In genomic region chr19:53903055-53903680, GRCh38 we compare ENCODE assay signal across 10 cellular contexts. TPM values are rescaled to one million over a fixed set of nuclear protein-coding genes. Genes with fewer than 3 reads are reported as not detected.
DNase-seq lines count a peak whose midpoint lies in the region; ATAC-seq, FAIRE-seq and TF ChIP-seq lines count a peak whose summit lies in the region.
"Had no signal": no experiment of that assay in that cellular context is flagged by ENCODE, and none has a peak within 500 bp of the region (broad histone marks: within the 10 kb centered on the region; RNA-seq: fewer than 3 reads in every experiment).

No MANE protein-coding gene starts in this region.

- WGBS in HepG2 (ENCODE audit: low lambda C conversion rate), result 38% methylated on average over 4 of the region's 4 CpGs

- H3K9me3 ChIP-seq in HepG2 (ENCODE audit: low read length) (no peaks in the 10 kb centered on the region), gastrocnemius medialis (no peaks in the 10 kb centered on the region)
- H3K9me3 ChIP-seq: upper lobe of right lung had no signal

- TF ChIP-seq EP300 in HepG2 (IDR thresholded peaks at IDR 0.05; ENCODE audit: low read depth in 2 of 2, low read length in 2 of 2) (no peak), HepG2 (CRISPR knock-in tag; IDR thresholded peaks at IDR 0.05; ENCODE audit: borderline replicate concordance) (no peak)

- H3K79me2 ChIP-seq in HepG2 (ENCODE audit: insufficient read depth, low read length), result no peaks in the 10 kb centered on the region

- in situ Hi-C loops in HepG2 (cut with HindIII; ENCODE audit: extremely low pct_ligation_motif_present, low pct_unique_long_range_greater_than_20kb) (loop anchor here (10.0 kb wide), 1 partner anchor 122 kb away; no protein-coding TSS in a partner anchor), gastrocnemius medialis (cut with MboI; ENCODE audit: low sequenced_read_pairs in 4 of 4) (loop anchor here in 2 of 4 donors (5.0 to 10.0 kb wide), 2 partner anchors 119 to 122 kb away; no protein-coding TSS in a partner anchor)

- no peak for TF ChIP-seq CTCF in HepG2 (CRISPR knock-in tag; IDR thresholded peaks at IDR 0.05)
- TF ChIP-seq CTCF in gastrocnemius medialis (IDR thresholded peaks at IDR 0.05 in 4 of 5, conservative IDR thresholded peaks at IDR 0.05 in 1 of 5), result no peak

- intact Hi-C loops in HepG2 (cut with micrococcal nuclease; ENCODE audit: unreplicated experiment) (no loop called here), gastrocnemius medialis (cut with DNase I; ENCODE audit: low total_unique reads) (no loop called here)

- H3K4me3 ChIP-seq in HepG2 (replicated peaks in 1 of 3; ENCODE audit: insufficient read depth in 1 of 3, low read depth in 2 of 3, low read length in 3 of 3), result no peak overlapping the region
- H3K4me3 ChIP-seq in gastrocnemius medialis, result no peak overlapping the region
- H3K4me3 ChIP-seq: upper lobe of right lung had no signal

- POLR2A ChIA-PET in HepG2 (lab: Yijun Ruan, JAX), result no interaction called here

- ATAC-seq in HepG2, result no peak
- ATAC-seq in GM18907 (IDR thresholded peaks at IDR 0.05; ENCODE audit: unreplicated experiment), result no peak
- no peak for ATAC-seq in gastrocnemius medialis
- ATAC-seq: upper lobe of right lung had no signal

- TF ChIP-seq POLR2A in HepG2 (IDR thresholded peaks at IDR 0.05; ENCODE audit: insufficient read depth in 1 of 2, low read depth in 2 of 2, low read length in 2 of 2) (no peak), gastrocnemius medialis (IDR thresholded peaks at IDR 0.05) (no peak)

- H3K36me3 ChIP-seq in HepG2 (replicated peaks in 1 of 2; ENCODE audit: control insufficient read depth in 1 of 2, insufficient read depth in 2 of 2, low read length in 2 of 2) (no peaks in the 10 kb centered on the region), gastrocnemius medialis (no peaks in the 10 kb centered on the region)
- H3K36me3 ChIP-seq: upper lobe of right lung had no signal

- FAIRE-seq in G401.6 (lab: Jason Lieb, UNC) (peak; percentile 73), HepG2 (lab: Jason Lieb, UNC) (peak; percentile 55)

- H3K27ac ChIP-seq in HepG2 (ENCODE audit: extremely low read length, insufficient read depth, low read length) (no peak overlapping the region), gastrocnemius medialis (no peak overlapping the region)
- H3K27ac ChIP-seq: upper lobe of right lung had no signal

- no peaks in the 10 kb centered on the region for H3K4me1 ChIP-seq in HepG2 (ENCODE audit: insufficient read depth, low read length)
- peaks cover 0 to under 1% of the 10 kb centered on the region in 2 donors for H3K4me1 ChIP-seq in gastrocnemius medialis
- H3K4me1 ChIP-seq: upper lobe of right lung had no signal

- H3K27me3 ChIP-seq in HepG2 (ENCODE audit: control insufficient read depth in 1 of 2, insufficient read depth in 2 of 2, low read length in 2 of 2) (peaks cover 5 to 14% of the 10 kb centered on the region in 2 experiments; a peak in 4 of 5 replicates), gastrocnemius medialis (peaks cover 20 to 31% (median 23%) of the 10 kb centered on the region in 3 donors)

- DNase-seq in Kasumi-1 (lab: John Stamatoyannopoulos, UW) (peak; percentile 29 to 46), amniotic epithelial cell (ENCODE audit: low read depth) (peak; percentile 41), HepG2 (ENCODE audit: low spot score) (peak; percentile 52), NCI-H146 (lab: John Stamatoyannopoulos, UW) (no peak), gastrocnemius medialis (no peak)
- DNase-seq: foreskin melanocyte, upper lobe of right lung had no signal

- CTCF ChIA-PET in HepG2 (lab: Yijun Ruan, JAX; ENCODE audit: low intra/inter-chr PET ratio, low total read pairs), result no interaction called here

- no peak overlapping the region for H2AFZ ChIP-seq in HepG2 (ENCODE audit: low read length)

- peaks cover 7% of the 10 kb centered on the region; the same call in 1 of the 2 replicates for H4K20me1 ChIP-seq in HepG2 (ENCODE audit: insufficient read depth, low read length)

- H3K9ac ChIP-seq in HepG2 (ENCODE audit: insufficient read depth, low read depth, low read length), result no peak overlapping the region

- H3K4me2 ChIP-seq in HepG2 (ENCODE audit: low read depth, low read length), result no peak overlapping the region

- TF ChIP-seq RAD21 in HepG2 (CRISPR knock-in tag; IDR thresholded peaks at IDR 0.05), result no peak

- BruUV-seq in HepG2 (replicated peaks; lab: Mats Ljungman, UMichigan), result no TSS peak

RNA-seq across cellular contexts. Expression of gene CACNG7, which starts 5.9 kb away (rescaled TPM):
- total RNA-seq in HepG2 (2016; rRNA removed; fragmentation: Illumina TruSeq; extraction: Trizol), result not detected in 2 replicates
- not detected in 2 replicates for total RNA-seq in HepG2 (2016; cell fraction: cytosol; rRNA removed; fragmentation: Illumina TruSeq; extraction: Trizol; ENCODE audit: low read depth)
- total RNA-seq in HepG2 (2016; cell fraction: insoluble cytoplasmic fraction; rRNA removed; fragmentation: Illumina TruSeq; extraction: Trizol), result not detected in 2 replicates
- not detected in 2 replicates for total RNA-seq in HepG2 (2016; cell fraction: membrane; rRNA removed; fragmentation: Illumina TruSeq; extraction: Trizol)
- total RNA-seq in HepG2 (2016; cell fraction: nucleus; rRNA removed; fragmentation: Illumina TruSeq; extraction: Trizol), result not detected in 2 replicates
- not detected in 2 replicates for polyA plus RNA-seq in HepG2 (2011; rRNA removed)
- not detected in 2 replicates for polyA plus RNA-seq in HepG2 (2011; cell fraction: cytosol; rRNA removed)
- polyA plus RNA-seq in HepG2 (2011; cell fraction: nucleus; rRNA removed), result not detected in 2 replicates
- not detected in 2 replicates for polyA plus RNA-seq in HepG2 (2012)
- polyA plus RNA-seq in HepG2 (2016; cell fraction: cytosol; fragmentation: Illumina TruSeq; extraction: Trizol; ENCODE audit: low read depth), result not detected in 2 replicates
- not detected in 2 replicates for polyA plus RNA-seq in HepG2 (2016; cell fraction: insoluble cytoplasmic fraction; fragmentation: Illumina TruSeq; extraction: Trizol; ENCODE audit: low read depth)
- polyA plus RNA-seq in HepG2 (2016; cell fraction: membrane; fragmentation: Illumina TruSeq; extraction: Trizol; ENCODE audit: low read depth), result not detected in 2 replicates
- not detected in 2 replicates for polyA plus RNA-seq in HepG2 (2016; cell fraction: nucleus; fragmentation: Illumina TruSeq; extraction: Trizol; ENCODE audit: insufficient read depth, low read depth)
- not detected in 2 replicates for polyA minus RNA-seq in HepG2 (2011; rRNA and poly(A)+ RNA removed; ENCODE audit: low replicate concordance)
- not detected in 2 replicates for polyA minus RNA-seq in HepG2 (2011; cell fraction: cytosol; rRNA and poly(A)+ RNA removed)
- not detected in 2 replicates for polyA minus RNA-seq in HepG2 (2011; cell fraction: nucleus; rRNA and poly(A)+ RNA removed)
- not detected for total RNA-seq in gastrocnemius medialis
- total RNA-seq: HT1080, upper lobe of right lung had no signal

RNA-seq across cellular contexts. Expression of gene PRKCG, which starts 21.2 kb away (rescaled TPM):
- 0.02 TPM in 1 of 2 replicates, not detected in the other for total RNA-seq in HepG2 (2016; rRNA removed; fragmentation: Illumina TruSeq; extraction: Trizol)
- total RNA-seq in HepG2 (2016; cell fraction: cytosol; rRNA removed; fragmentation: Illumina TruSeq; extraction: Trizol; ENCODE audit: low read depth), result not detected in 2 replicates
- not detected in 2 replicates for total RNA-seq in HepG2 (2016; cell fraction: insoluble cytoplasmic fraction; rRNA removed; fragmentation: Illumina TruSeq; extraction: Trizol)
- total RNA-seq in HepG2 (2016; cell fraction: membrane; rRNA removed; fragmentation: Illumina TruSeq; extraction: Trizol), result not detected in 2 replicates
- total RNA-seq in HepG2 (2016; cell fraction: nucleus; rRNA removed; fragmentation: Illumina TruSeq; extraction: Trizol), result not detected in 2 replicates
- polyA plus RNA-seq in HepG2 (2011; rRNA removed), result 0.03 and 0.04 TPM in 2 replicates
- not detected in 2 replicates for polyA plus RNA-seq in HepG2 (2011; cell fraction: cytosol; rRNA removed)
- polyA plus RNA-seq in HepG2 (2011; cell fraction: nucleus; rRNA removed), result 0.24 and 0.68 TPM in 2 replicates
- polyA plus RNA-seq in HepG2 (2012), result 0.08 TPM in 1 of 2 replicates, not detected in the other
- not detected in 2 replicates for polyA plus RNA-seq in HepG2 (2016; cell fraction: cytosol; fragmentation: Illumina TruSeq; extraction: Trizol; ENCODE audit: low read depth)
- not detected in 2 replicates for polyA plus RNA-seq in HepG2 (2016; cell fraction: insoluble cytoplasmic fraction; fragmentation: Illumina TruSeq; extraction: Trizol; ENCODE audit: low read depth)
- polyA plus RNA-seq in HepG2 (2016; cell fraction: membrane; fragmentation: Illumina TruSeq; extraction: Trizol; ENCODE audit: low read depth), result not detected in 2 replicates
- 0.37 and 0.40 TPM in 2 replicates for polyA plus RNA-seq in HepG2 (2016; cell fraction: nucleus; fragmentation: Illumina TruSeq; extraction: Trizol; ENCODE audit: insufficient read depth, low read depth)
- 0.84 TPM in 1 of 2 replicates, not detected in the other for polyA minus RNA-seq in HepG2 (2011; rRNA and poly(A)+ RNA removed; ENCODE audit: low replicate concordance)
- not detected in 2 replicates for polyA minus RNA-seq in HepG2 (2011; cell fraction: cytosol; rRNA and poly(A)+ RNA removed)
- polyA minus RNA-seq in HepG2 (2011; cell fraction: nucleus; rRNA and poly(A)+ RNA removed), result 0.13 TPM in 1 of 2 replicates, not detected in the other
- not detected for total RNA-seq in gastrocnemius medialis
- total RNA-seq: HT1080, upper lobe of right lung had no signal

RNA-seq across cellular contexts. Expression of gene MYADM, which starts 35.5 kb away (rescaled TPM):
- 12.4 and 19.9 TPM in 2 replicates for total RNA-seq in HepG2 (2016; rRNA removed; fragmentation: Illumina TruSeq; extraction: Trizol)
- 2.9 and 3.4 TPM in 2 replicates for total RNA-seq in HepG2 (2016; cell fraction: cytosol; rRNA removed; fragmentation: Illumina TruSeq; extraction: Trizol; ENCODE audit: low read depth)
- total RNA-seq in HepG2 (2016; cell fraction: insoluble cytoplasmic fraction; rRNA removed; fragmentation: Illumina TruSeq; extraction: Trizol), result 8.1 and 17.3 TPM in 2 replicates
- total RNA-seq in HepG2 (2016; cell fraction: membrane; rRNA removed; fragmentation: Illumina TruSeq; extraction: Trizol), result 10.9 and 11.2 TPM in 2 replicates
- total RNA-seq in HepG2 (2016; cell fraction: nucleus; rRNA removed; fragmentation: Illumina TruSeq; extraction: Trizol), result 19.9 and 23.5 TPM in 2 replicates
- polyA plus RNA-seq in HepG2 (2011; rRNA removed), result 38.1 and 51.6 TPM in 2 replicates
- 23.9 and 30.3 TPM in 2 replicates for polyA plus RNA-seq in HepG2 (2011; cell fraction: cytosol; rRNA removed)
- polyA plus RNA-seq in HepG2 (2011; cell fraction: nucleus; rRNA removed), result 51.4 and 66.0 TPM in 2 replicates
- polyA plus RNA-seq in HepG2 (2012), result 42.9 and 44.2 TPM in 2 replicates
- 4.4 and 4.6 TPM in 2 replicates for polyA plus RNA-seq in HepG2 (2016; cell fraction: cytosol; fragmentation: Illumina TruSeq; extraction: Trizol; ENCODE audit: low read depth)
- polyA plus RNA-seq in HepG2 (2016; cell fraction: insoluble cytoplasmic fraction; fragmentation: Illumina TruSeq; extraction: Trizol; ENCODE audit: low read depth), result 21.9 and 33.1 TPM in 2 replicates
- polyA plus RNA-seq in HepG2 (2016; cell fraction: membrane; fragmentation: Illumina TruSeq; extraction: Trizol; ENCODE audit: low read depth), result 11.8 and 14.0 TPM in 2 replicates
- 72.7 and 73.9 TPM in 2 replicates for polyA plus RNA-seq in HepG2 (2016; cell fraction: nucleus; fragmentation: Illumina TruSeq; extraction: Trizol; ENCODE audit: insufficient read depth, low read depth)
- polyA minus RNA-seq in HepG2 (2011; rRNA and poly(A)+ RNA removed; ENCODE audit: low replicate concordance), result 6.9 and 90.5 TPM in 2 replicates
- polyA minus RNA-seq in HepG2 (2011; cell fraction: cytosol; rRNA and poly(A)+ RNA removed), result 35.5 and 36.5 TPM in 2 replicates
- polyA minus RNA-seq in HepG2 (2011; cell fraction: nucleus; rRNA and poly(A)+ RNA removed), result 14.3 and 15.6 TPM in 2 replicates
- 10 to 100 TPM in 2 of 4 donors, 1 to 10 TPM in 2; 4.5 to 12.6 (median 8.8) TPM for total RNA-seq in gastrocnemius medialis

RNA-seq across cellular contexts. Expression of gene CACNG8, which starts 59.6 kb away (rescaled TPM):
- not detected in 2 replicates for total RNA-seq in HepG2 (2016; rRNA removed; fragmentation: Illumina TruSeq; extraction: Trizol)
- not detected in 2 replicates for total RNA-seq in HepG2 (2016; cell fraction: cytosol; rRNA removed; fragmentation: Illumina TruSeq; extraction: Trizol; ENCODE audit: low read depth)
- total RNA-seq in HepG2 (2016; cell fraction: insoluble cytoplasmic fraction; rRNA removed; fragmentation: Illumina TruSeq; extraction: Trizol), result not detected in 2 replicates
- not detected in 2 replicates for total RNA-seq in HepG2 (2016; cell fraction: membrane; rRNA removed; fragmentation: Illumina TruSeq; extraction: Trizol)
- total RNA-seq in HepG2 (2016; cell fraction: nucleus; rRNA removed; fragmentation: Illumina TruSeq; extraction: Trizol), result not detected in 2 replicates
- not detected in 2 replicates for polyA plus RNA-seq in HepG2 (2011; rRNA removed)
- polyA plus RNA-seq in HepG2 (2011; cell fraction: cytosol; rRNA removed), result not detected in 2 replicates
- polyA plus RNA-seq in HepG2 (2011; cell fraction: nucleus; rRNA removed), result not detected in 2 replicates
- polyA plus RNA-seq in HepG2 (2012), result not detected in 2 replicates
- not detected in 2 replicates for polyA plus RNA-seq in HepG2 (2016; cell fraction: cytosol; fragmentation: Illumina TruSeq; extraction: Trizol; ENCODE audit: low read depth)
- not detected in 2 replicates for polyA plus RNA-seq in HepG2 (2016; cell fraction: insoluble cytoplasmic fraction; fragmentation: Illumina TruSeq; extraction: Trizol; ENCODE audit: low read depth)
- polyA plus RNA-seq in HepG2 (2016; cell fraction: membrane; fragmentation: Illumina TruSeq; extraction: Trizol; ENCODE audit: low read depth), result not detected in 2 replicates
- not detected in 2 replicates for polyA plus RNA-seq in HepG2 (2016; cell fraction: nucleus; fragmentation: Illumina TruSeq; extraction: Trizol; ENCODE audit: insufficient read depth, low read depth)
- polyA minus RNA-seq in HepG2 (2011; rRNA and poly(A)+ RNA removed; ENCODE audit: low replicate concordance), result 0.09 TPM in 1 of 2 replicates, not detected in the other
- not detected in 2 replicates for polyA minus RNA-seq in HepG2 (2011; cell fraction: cytosol; rRNA and poly(A)+ RNA removed)
- polyA minus RNA-seq in HepG2 (2011; cell fraction: nucleus; rRNA and poly(A)+ RNA removed), result not detected in 2 replicates
- under 1 TPM; 0.02 to 0.10 (median 0.05) TPM for total RNA-seq in gastrocnemius medialis

Comparison
In these comparisons a context has a peak if more than half of its experiments do, and no peak if none do; other contexts are left out.
1. DNase-seq: peak in Kasumi-1 (2 of 2), amniotic epithelial cell (single experiment) and HepG2 (single experiment); none in NCI-H146 (single experiment) and gastrocnemius medialis (0 of 2).